In genomic region chr9:2319421-2319820, GRCh38 we compare ENCODE assay signal across 23 cellular contexts.
"Had no signal": no experiment of that assay in that cellular context is flagged by ENCODE, and none has a peak within 500 bp of the region (broad histone marks: within the 10 kb centered on the region; RNA-seq: fewer than 3 reads in every experiment).

No MANE protein-coding gene starts in this region.

- H3K27ac ChIP-seq: coronary artery, gastroesophageal sphincter, stomach, suprapubic skin, tibial nerve had no signal

- H3K4me2 ChIP-seq: smooth muscle cell had no signal

- H3K4me1 ChIP-seq: gastroesophageal sphincter, stomach, suprapubic skin, tibial nerve had no signal

- H3K27me3 ChIP-seq: gastroesophageal sphincter, stomach, suprapubic skin, tibial nerve had no signal

- H3K36me3 ChIP-seq: gastroesophageal sphincter, stomach, suprapubic skin, tibial nerve had no signal

- DNase-seq: activated B cell treated with CpG ODN at 0.5 μM for 24 hours; activated CD4-positive, alpha-beta memory T cell treated with anti-CD3 and anti-CD28 coated beads for 36 hours; activated CD4-positive, alpha-beta T cell treated with anti-CD3 and anti-CD28 coated beads for 4 hours; activated naive CD4-positive, alpha-beta T cell treated with Interleukin-2 at 50 U/mL for 16 hours; activated naive CD8-positive, alpha-beta T cell treated with anti-CD3 and anti-CD28 coated beads for 36 hours; activated T-cell treated with anti-CD3 and anti-CD28 coated beads, Interleukin-2, amount 50 U/mL, for 48 hours; cerebellar nuclear complex; erythroblast; head of caudate nucleus; hypothalamus; left ventricle myocardium superior; mammary epithelial cell; midbrain; natural killer cell; stimulated activated CD4-positive, alpha-beta T cell treated with anti-CD3 and anti-CD28 coated beads, Interleukin-15, amount 100 ng/mL, for 24 hours; stomach had no signal

- ATAC-seq: gastroesophageal sphincter; left ventricle myocardium superior; natural killer cell; sciatic nerve; stimulated activated memory B cell treated with anti-CD40 and anti-IgM and Interleukin-4, amounts not matched to agents 10 μg/mL and 1 μg/mL and 100 μg/mL, for 72 hours had no signal

- H3K4me3 ChIP-seq: coronary artery, gastroesophageal sphincter, smooth muscle cell, stomach, suprapubic skin, tibial nerve had no signal
